ENCODE assay signal across 14 cellular contexts in the genomic region with DNA sequence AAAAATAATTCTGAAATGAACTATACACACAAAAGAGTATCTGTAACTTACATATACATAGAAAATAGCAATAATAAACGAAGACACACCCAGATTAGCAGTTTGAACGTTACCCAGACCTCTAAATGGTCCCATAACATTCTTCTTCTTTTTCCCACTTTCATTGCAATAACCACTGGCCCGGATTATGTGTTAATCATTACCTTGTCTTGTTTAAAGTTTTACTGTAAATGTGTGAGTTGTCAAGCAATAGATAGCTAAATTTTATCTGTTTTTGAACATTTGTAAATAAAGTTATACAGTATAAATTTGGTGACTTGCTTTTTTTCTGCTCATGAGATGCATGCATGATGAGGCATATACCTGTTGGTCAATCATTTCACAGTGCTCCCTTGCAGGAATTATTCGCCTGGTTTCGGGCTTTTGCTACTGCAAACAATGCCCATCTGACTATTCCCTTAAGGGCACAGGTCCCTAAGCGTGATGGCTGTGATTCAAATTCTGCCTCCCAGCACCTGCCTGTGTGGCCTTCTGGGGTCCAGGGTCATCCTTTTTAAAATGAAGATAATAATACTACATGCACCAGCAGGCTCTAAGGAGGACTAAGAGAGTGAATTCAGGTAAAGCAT.
"Had no signal": no experiment of that assay in that cellular context is flagged by ENCODE, and none has a peak within 500 bp of the region (broad histone marks: within the 10 kb centered on the region; RNA-seq: fewer than 3 reads in every experiment).

No MANE protein-coding gene starts in this region.

- H3K27me3 Mint-ChIP-seq: activated T-cell treated with anti-CD3 and anti-CD28 coated beads, Interleukin-2, amount 50 U/mL, for 24 hours had no signal

- H3K9me3 Mint-ChIP-seq: activated T-cell treated with anti-CD3 and anti-CD28 coated beads, Interleukin-2, amount 50 U/mL, for 24 hours had no signal

- DNase-seq: activated CD4-positive, alpha-beta T cell treated with anti-CD3 and anti-CD28 coated beads, Interleukin-2, amount 50 U/mL, for 1 hour; activated CD4-positive, CD25-positive, alpha-beta regulatory T cell; activated effector memory CD4-positive, alpha-beta T cell treated with anti-CD3 and anti-CD28 coated beads, Interleukin-2, amount 50 U/mL, for 16 hours; activated T-cell treated with anti-CD3 and anti-CD28 coated beads, Interleukin-2, amount 50 U/mL, for 24 hours; anterior cingulate cortex; dorsolateral prefrontal cortex; left ventricle myocardium superior; nucleus accumbens; stimulated activated CD4-positive, alpha-beta T cell treated with anti-CD3 and anti-CD28 coated beads, Interleukin-2, amount 100 ng/mL, for 48 hours; T-cell; tibial artery had no signal

- H3K27ac Mint-ChIP-seq: activated naive CD4-positive, alpha-beta T cell treated with anti-CD3 and anti-CD28 coated beads, Interleukin-2, amount 50 U/mL, for 72 hours; activated T-cell treated with anti-CD3 and anti-CD28 coated beads, Interleukin-2, amount 50 U/mL, for 24 hours; T-cell had no signal

- H3K36me3 Mint-ChIP-seq: activated naive CD4-positive, alpha-beta T cell treated with anti-CD3 and anti-CD28 coated beads, Interleukin-2, amount 50 U/mL, for 72 hours; T-cell had no signal

- H3K4me3 Mint-ChIP-seq: activated T-cell treated with anti-CD3 and anti-CD28 coated beads, Interleukin-2, amount 50 U/mL, for 24 hours; T-cell had no signal

- ATAC-seq: activated naive CD4-positive, alpha-beta T cell treated with anti-CD3 and anti-CD28 coated beads, Interleukin-2, amount 50 U/mL, for 72 hours; esophagus mucosa; left ventricle myocardium superior; T-cell had no signal

- FAIRE-seq: endometrium had no signal
